8 cellular contexts compared by ENCODE assay signal in the genomic region with DNA sequence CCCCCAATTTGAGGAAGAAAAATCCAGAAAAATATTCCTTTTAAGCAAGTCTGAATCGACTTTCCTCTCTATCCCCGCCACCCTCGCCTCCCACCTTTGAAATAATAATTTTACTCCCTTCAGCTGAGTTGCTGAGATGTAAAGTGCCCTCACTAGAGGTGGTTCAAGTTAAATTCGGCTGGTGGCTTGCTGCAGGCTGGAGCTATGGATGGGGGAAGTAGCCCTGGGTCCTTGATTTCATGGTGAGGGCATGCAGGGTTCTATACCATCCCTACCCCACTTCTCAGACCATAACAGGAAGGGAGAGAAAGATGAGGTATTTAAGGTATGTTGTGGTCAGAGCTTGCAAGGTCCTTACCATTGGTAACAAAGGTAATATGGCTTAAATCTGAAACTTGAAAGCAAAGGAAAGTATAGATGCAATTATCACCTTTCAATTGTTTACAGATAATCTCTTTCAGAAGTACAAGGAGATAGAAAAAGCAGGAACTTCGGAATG.
DNase-seq lines count a peak whose midpoint lies in the region; ATAC-seq and TF ChIP-seq lines count a peak whose summit lies in the region.

No MANE protein-coding gene starts in this region.

- peaks cover 63 to 75% of the 10 kb centered on the region in 2 experiments for H3K4me1 ChIP-seq in HCT116 (ENCODE audit: control insufficient read depth in 1 of 2, insufficient read depth in 2 of 2, low read length in 2 of 2)

- no peak for TF ChIP-seq RAD21 in HCT116 (IDR thresholded peaks at IDR 0.05; ENCODE audit: low read depth)

- ATAC-seq in HCT116 (peak; percentile 55), HG03439 (IDR thresholded peaks at IDR 0.05; ENCODE audit: unreplicated experiment) (no peak), HG03097 (IDR thresholded peaks at IDR 0.05; ENCODE audit: low FRiP score, unreplicated experiment) (no peak)
- ATAC-seq in activated CD8-positive, alpha-beta T cell treated with anti-CD3 and anti-CD28 coated beads for 36 hours, result no peak

- CTCF ChIA-PET in HCT116 (lab: Charles Lee), result no interaction called here
- CTCF ChIA-PET in activated CD8-positive, alpha-beta T cell treated with anti-CD3 and anti-CD28 coated beads for 36 hours (lab: Charles Lee), result interaction anchor here (1.1 to 5.9 kb wide), 16 partner anchors 9 to 314 kb away, joined by 3 to 60 read pairs (median 5); no protein-coding TSS in a partner anchor

- H3K4me1 Mint-ChIP-seq in activated CD8-positive, alpha-beta T cell treated with anti-CD3 and anti-CD28 coated beads for 36 hours (ENCODE audit: low read depth), result peaks cover 63% of the 10 kb centered on the region

- H3K9me3 ChIP-seq in HCT116 (ENCODE audit: control insufficient read depth in 1 of 2, insufficient read depth in 1 of 2, low read depth in 1 of 2, low read length in 2 of 2), result no peaks in the 10 kb centered on the region

- H3K36me3 Mint-ChIP-seq in activated CD8-positive, alpha-beta T cell treated with anti-CD3 and anti-CD28 coated beads for 36 hours (ENCODE audit: low read depth), result peaks cover 24% of the 10 kb centered on the region

- H3K36me3 ChIP-seq in HCT116 (ENCODE audit: control insufficient read depth in 1 of 2, insufficient read depth in 2 of 2, low read length in 2 of 2), result no peaks in the 10 kb centered on the region
- no peaks in the 10 kb centered on the region for H3K36me3 ChIP-seq in H7 (replicated peaks; ENCODE audit: control insufficient read depth, insufficient read depth, low read length)

- DNase-seq in A172 (ENCODE audit: low spot score) (peak; percentile 58), HCT116 (ENCODE audit: low read depth, low spot score) (no peak), iris pigment epithelial cell (ENCODE audit: low read depth) (peak; percentile 56), NCI-H1417 treated with DMSO at 0.1 percent for 48 hours (lab: John Stamatoyannopoulos, UW) (no peak), H7 (no peak)
- peak; percentile 18 for DNase-seq in activated CD8-positive, alpha-beta T cell treated with anti-CD3 and anti-CD28 coated beads for 36 hours

- peak overlapping the region; percentile 98 for H3K27ac Mint-ChIP-seq in activated CD8-positive, alpha-beta T cell treated with anti-CD3 and anti-CD28 coated beads for 36 hours

- H3K27me3 ChIP-seq in HCT116 (ENCODE audit: insufficient read depth, low read length), result no peaks in the 10 kb centered on the region
- no peaks in the 10 kb centered on the region for H3K27me3 ChIP-seq in H7 (ENCODE audit: control insufficient read depth, insufficient read depth, low read length)

- H3K9me2 ChIP-seq in HCT116 (ENCODE audit: insufficient read depth), result no peaks in the 10 kb centered on the region

- peak overlapping the region; percentile 88 for H3K27ac ChIP-seq in HCT116 (ENCODE audit: low read depth, low read length)

- H2AFZ ChIP-seq in HCT116 (ENCODE audit: low read depth, low read length, poor library complexity, severe bottlenecking), result peak overlapping the region; percentile 59

- TF ChIP-seq POLR2A in HCT116 (IDR thresholded peaks at IDR 0.05; ENCODE audit: borderline replicate concordance, extremely low read depth, insufficient read depth, insufficient read length), result no peak

- no peaks in the 10 kb centered on the region for H3K27me3 Mint-ChIP-seq in activated CD8-positive, alpha-beta T cell treated with anti-CD3 and anti-CD28 coated beads for 36 hours

- POLR2A ChIA-PET in HCT116 (lab: Charles Lee), result interaction anchor here (1.0 to 1.3 kb wide), 3 partner anchors 9 to 316 kb away, joined by 3 to 4 read pairs (median 3); no protein-coding TSS in a partner anchor
- POLR2A ChIA-PET in activated CD8-positive, alpha-beta T cell treated with anti-CD3 and anti-CD28 coated beads for 36 hours (lab: Charles Lee), result interaction anchor here (0.7 to 6.0 kb wide), 16 partner anchors 8 to 298 kb away, joined by 3 to 52 read pairs (median 8); no protein-coding TSS in a partner anchor

- H3K9ac ChIP-seq in HCT116 (ENCODE audit: low read length), result peak overlapping the region; percentile 71

- intact Hi-C loops in HCT116 (cut with micrococcal nuclease), result no loop called here
- intact Hi-C loops in activated CD8-positive, alpha-beta T cell treated with anti-CD3 and anti-CD28 coated beads for 36 hours (cut with micrococcal nuclease), result loop anchor here (2.0 to 10.0 kb wide), 4 partner anchors 29 to 161 kb away; no protein-coding TSS in a partner anchor

- no peak for TF ChIP-seq CTCF in HCT116 (IDR thresholded peaks at IDR 0.05 in 2 of 3, conservative IDR thresholded peaks at IDR 0.05 in 1 of 3; ENCODE audit: borderline replicate concordance in 1 of 3, insufficient read depth in 1 of 3, low read depth in 2 of 3, low read length in 2 of 3)
- TF ChIP-seq CTCF in activated CD8-positive, alpha-beta T cell treated with anti-CD3 and anti-CD28 coated beads for 36 hours (IDR thresholded peaks at IDR 0.05), result no peak

- peak overlapping the region; percentile 90 for H3K4me2 ChIP-seq in HCT116 (ENCODE audit: low read length)

- H3K4me3 ChIP-seq in HCT116 (replicated peaks in 1 of 2; ENCODE audit: low read depth in 1 of 2, low read length in 2 of 2) (peak overlapping the region; percentile 61 to 63), H7 (ENCODE audit: insufficient read depth, low read depth, low read length) (no peak overlapping the region)

- RAD21 ChIA-PET in HCT116 (lab: Charles Lee; ENCODE audit: low non-redundant PET in 1 of 2, low total read pairs in 2 of 2, uncharacterized antibody in 2 of 2, unreplicated experiment in 2 of 2), result no interaction called here

- no TSS peak for BruUV-seq in HCT116 (replicated peaks; lab: Mats Ljungman, UMichigan)

- H3K79me2 ChIP-seq in HCT116 (ENCODE audit: insufficient read depth, low read length), result peaks cover 4% of the 10 kb centered on the region; the same call in 1 of the 2 replicates

- peak overlapping the region; percentile 88 for H3K4me3 Mint-ChIP-seq in activated CD8-positive, alpha-beta T cell treated with anti-CD3 and anti-CD28 coated beads for 36 hours

- H3K9me3 Mint-ChIP-seq in activated CD8-positive, alpha-beta T cell treated with anti-CD3 and anti-CD28 coated beads for 36 hours, result no peaks in the 10 kb centered on the region

- no peaks in the 10 kb centered on the region for H4K20me1 ChIP-seq in HCT116 (ENCODE audit: insufficient read depth)

TF ChIP-seq in HCT116, 20 proteins besides CTCF, POLR2A, EP300 and RAD21:
- TF ChIP-seq SIN3A (IDR thresholded peaks at IDR 0.05; ENCODE audit: low read depth) (no peak), EGR1 (IDR thresholded peaks at IDR 0.05; ENCODE audit: low read depth) (no peak), EZH2 (IDR thresholded peaks at IDR 0.05) (no peak), ZNF274 (IDR thresholded peaks at IDR 0.05; ENCODE audit: low read depth, low read length) (no peak), ZFX (IDR thresholded peaks at IDR 0.05) (no peak), SP1 (IDR thresholded peaks at IDR 0.05; ENCODE audit: low read depth) (peak; percentile 1; the same call in 1 of the 2 replicates), SRF (IDR thresholded peaks at IDR 0.05; ENCODE audit: low read depth) (no peak)

Comparison
In these comparisons a context has a peak if more than half of its experiments do, and no peak if none do; other contexts are left out.
1. DNase-seq: peak in A172 (single experiment), activated CD8-positive, alpha-beta T cell treated with anti-CD3 and anti-CD28 coated beads for 36 hours (single experiment) and iris pigment epithelial cell (single experiment); none in HCT116 (single experiment), NCI-H1417 treated with DMSO at 0.1 percent for 48 hours (single experiment) and H7 (single experiment).